24 cellular contexts compared by ENCODE assay signal in genomic region chr18:25974630-25975077, GRCh38.
A peak's percentile ranks its signal among the peaks of the same experiment; 100 is the strongest.
DNase-seq lines count a peak whose midpoint lies in the region; ATAC-seq and TF ChIP-seq lines count a peak whose summit lies in the region.
"Had no signal": no experiment of that assay in that cellular context is flagged by ENCODE, and none has a peak within 500 bp of the region (broad histone marks: within the 10 kb centered on the region; RNA-seq: fewer than 3 reads in every experiment).

No MANE protein-coding gene starts in this region.

- no peak for TF ChIP-seq EP300 in tibial nerve (IDR thresholded peaks at IDR 0.05)

- H3K27me3 ChIP-seq in Loucy (ENCODE audit: insufficient read depth, low read length, poor library complexity, severe bottlenecking) (no peaks in the 10 kb centered on the region), tibial nerve (no peaks in the 10 kb centered on the region)
- H3K27me3 ChIP-seq: BLaER1, cardiac muscle cell had no signal

- H3F3A ChIP-seq in Loucy (ENCODE audit: low read depth) = no peaks in the 10 kb centered on the region

- H3K36me3 ChIP-seq in Loucy (ENCODE audit: insufficient read depth, low read length) = no peaks in the 10 kb centered on the region
- no peaks in the 10 kb centered on the region for H3K36me3 ChIP-seq in tibial nerve
- H3K36me3 ChIP-seq: BLaER1, cardiac muscle cell had no signal

- H3K9ac ChIP-seq in Loucy (ENCODE audit: low read depth, low read length, poor library complexity, severe bottlenecking) = no peak overlapping the region
- H3K9ac ChIP-seq: BLaER1 had no signal

- H3K4me1 ChIP-seq in Loucy (ENCODE audit: insufficient read depth, low read length, poor library complexity, severe bottlenecking) (no peaks in the 10 kb centered on the region), tibial nerve (peaks cover 0 to 6% (median 0%) of the 10 kb centered on the region in 4 donors)
- H3K4me1 ChIP-seq: A549 had no signal

- no peak for ATAC-seq in GM21737 (IDR thresholded peaks at IDR 0.05; ENCODE audit: unreplicated experiment)
- ATAC-seq: A549, right cardiac atrium had no signal

- no peaks in the 10 kb centered on the region for H3K79me2 ChIP-seq in Loucy (ENCODE audit: insufficient read depth, low read length)

- H2AFZ ChIP-seq in Loucy (ENCODE audit: low read length) = 0 out of 2 replicates have a peak overlapping the region, but pooled peaks have one; percentile 5

- H3K9me3 ChIP-seq in Loucy (ENCODE audit: insufficient read depth, low read depth, low read length) (no peaks in the 10 kb centered on the region), tibial nerve (peaks cover 0 to 3% (median 0%) of the 10 kb centered on the region in 4 donors)
- H3K9me3 ChIP-seq: A549, BLaER1 had no signal

- no peak overlapping the region for H3K4me3 ChIP-seq in Loucy (ENCODE audit: low read length, poor library complexity, severe bottlenecking)
- H3K4me3 ChIP-seq in tibial nerve = no peak overlapping the region
- H3K4me3 ChIP-seq: A549, BLaER1, cardiac muscle cell had no signal

- TF ChIP-seq POLR2A in erythroblast (IDR thresholded peaks at IDR 0.05; ENCODE audit: low read length) (no peak), tibial nerve (IDR thresholded peaks at IDR 0.05) (no peak)

- H3K4me2 ChIP-seq in Loucy (ENCODE audit: low read depth, low read length, poor library complexity, severe bottlenecking) = no peak overlapping the region
- H3K4me2 ChIP-seq: A549, BLaER1 had no signal

- in situ Hi-C loops in SK-MEL-5 (cut with HindIII; ENCODE audit: low pct_unique_long_range_greater_than_20kb, low sequenced_read_pairs) = no loop called here

- no peaks in the 10 kb centered on the region for H3K9me2 ChIP-seq in Loucy (replicated peaks; ENCODE audit: low read depth, low read length)

- DNase-seq in SK-MEL-5 (ENCODE audit: low read depth, low spot score) = peak; percentile 22
- peak; percentile 64 to 91 for DNase-seq in erythroblast (lab: John Stamatoyannopoulos, UW)
- DNase-seq in medulla oblongata (ENCODE audit: extremely low spot score) = no peak
- DNase-seq in tibial nerve (ENCODE audit: low spot score in 2 of 2) = no peak
- no peak for DNase-seq in activated CD4-positive, alpha-beta T cell treated with anti-CD3 and anti-CD28 coated beads, Interleukin-2, amount 50 U/mL, for 4 hours
- DNase-seq: activated CD4-positive, CD25-positive, alpha-beta regulatory T cell; activated naive CD4-positive, alpha-beta T cell treated with anti-CD3 and anti-CD28 coated beads for 36 hours; activated T-cell treated with anti-CD3 and anti-CD28 coated beads, Interleukin-2, amount 50 U/mL, for 48 hours; foreskin melanocyte; KBM-7; naive B cell; NCI-H1417 treated with DMSO at 0.1 percent for 48 hours; NCI-H2107; NCI-H524; right cardiac atrium; SHP77; stimulated activated CD4-positive, alpha-beta T cell treated with anti-CD3 and anti-CD28 coated beads, Interleukin-15, amount 100 ng/mL, for 24 hours; substantia nigra had no signal

- WGBS in tibial nerve, 2 donors = 43 to 68% methylated on average over 1 of the region's 1 CpG

- H4K20me1 ChIP-seq in Loucy (ENCODE audit: insufficient read depth, low read length, poor library complexity, severe bottlenecking) = no peaks in the 10 kb centered on the region
- H4K20me1 ChIP-seq: BLaER1 had no signal

- peak; percentile 11; the same call in 1 of the 2 replicates for TF ChIP-seq CTCF in 22Rv1 (IDR thresholded peaks at IDR 0.05)
- TF ChIP-seq CTCF in Loucy (conservative IDR thresholded peaks at IDR 0.05; ENCODE audit: low read length) = peak; percentile 48
- TF ChIP-seq CTCF in tibial nerve (IDR thresholded peaks at IDR 0.05) = no peak

- H3K27ac ChIP-seq in 22Rv1 (no peak overlapping the region), tibial nerve (no peak overlapping the region)
- H3K27ac ChIP-seq: A549, BLaER1, cardiac muscle cell had no signal

Comparison
In these comparisons a context has a peak if more than half of its experiments do, and no peak if none do; other contexts are left out.
1. CTCF ChIP-seq: peak in 22Rv1 (single experiment) and Loucy (single experiment); none in tibial nerve (0 of 5).
2. DNase-seq: peak in SK-MEL-5 (single experiment) and erythroblast (2 of 2); none in medulla oblongata (single experiment), tibial nerve (0 of 2) and activated CD4-positive, alpha-beta T cell treated with anti-CD3 and anti-CD28 coated beads, Interleukin-2, amount 50 U/mL, for 4 hours (0 of 2).